12 cellular contexts compared by ENCODE assay signal in genomic region chr16:57001026-57001669, GRCh38. TPM values are rescaled to one million over a fixed set of nuclear protein-coding genes. Genes with fewer than 3 reads are reported as not detected.
DNase-seq lines count a peak whose midpoint lies in the region; ATAC-seq, FAIRE-seq and TF ChIP-seq lines count a peak whose summit lies in the region.
"Had no signal": no experiment of that assay in that cellular context is flagged by ENCODE, and none has a peak within 500 bp of the region (broad histone marks: within the 10 kb centered on the region; RNA-seq: fewer than 3 reads in every experiment).

No MANE protein-coding gene starts in this region.

- peaks cover 66 to 99% (median 82%) of the 10 kb centered on the region in 4 donors for H3K4me1 Mint-ChIP-seq in CD4-positive, alpha-beta memory T cell
- H3K4me1 Mint-ChIP-seq in IgD-negative memory B cell: peaks cover 56 to 76% (median 73%) of the 10 kb centered on the region in 3 donors

- no peak for ATAC-seq in GM21619 (IDR thresholded peaks at IDR 0.05; ENCODE audit: unreplicated experiment)
- no peak for ATAC-seq in pancreas

- H3K36me3 ChIP-seq in CD4-positive, alpha-beta memory T cell (ENCODE audit: insufficient read depth, low read length): peaks cover 19% of the 10 kb centered on the region
- H3K36me3 ChIP-seq in effector memory CD4-positive, alpha-beta T cell (ENCODE audit: control insufficient read depth, insufficient read depth, low read length): peaks cover 22% of the 10 kb centered on the region
- no peaks in the 10 kb centered on the region for H3K36me3 ChIP-seq in parathyroid adenoma (ENCODE audit: control insufficient read depth, insufficient read depth, low read length)
- no peaks in the 10 kb centered on the region for H3K36me3 ChIP-seq in hepatocyte (replicated peaks; ENCODE audit: insufficient read depth, low read depth)
- H3K36me3 ChIP-seq in pancreas: no peaks in the 10 kb centered on the region

- intact Hi-C loops in CD4-positive, alpha-beta memory T cell (cut with micrococcal nuclease): no loop called here
- intact Hi-C loops in pancreas (cut with DNase I): no loop called here

- H3K4me3 Mint-ChIP-seq in CD4-positive, alpha-beta memory T cell: peak overlapping the region in 7 of 8 donors; percentile 27 to 90 (median 72)
- H3K4me3 Mint-ChIP-seq in IgD-negative memory B cell: peak overlapping the region in 3 of 4 donors; percentile 70 to 84 (median 79)
- H3K4me3 Mint-ChIP-seq: nephron progenitor cell had no signal

- no peak overlapping the region for H3K4me3 ChIP-seq in CD4-positive, alpha-beta memory T cell (ENCODE audit: low read length in 2 of 2)
- H3K4me3 ChIP-seq in effector memory CD4-positive, alpha-beta T cell (ENCODE audit: insufficient read depth, low read depth, low read length, poor library complexity, severe bottlenecking): no peak overlapping the region
- H3K4me3 ChIP-seq in parathyroid adenoma (ENCODE audit: low read depth, low read length): no peak overlapping the region
- H3K4me3 ChIP-seq in hepatocyte: no peak overlapping the region
- no peak overlapping the region for H3K4me3 ChIP-seq in pancreas

- H3K36me3 Mint-ChIP-seq in CD4-positive, alpha-beta memory T cell: peaks cover 41 to 77% of the 10 kb centered on the region in 2 donors
- no peaks in the 10 kb centered on the region for H3K36me3 Mint-ChIP-seq in IgD-negative memory B cell

- no peak for TF ChIP-seq CTCF in parathyroid adenoma (IDR thresholded peaks at IDR 0.05)
- TF ChIP-seq CTCF in hepatocyte (IDR thresholded peaks at IDR 0.05; ENCODE audit: poor library complexity): no peak
- TF ChIP-seq CTCF in pancreas (IDR thresholded peaks at IDR 0.05): no peak

- no peaks in the 10 kb centered on the region for H3K27me3 Mint-ChIP-seq in CD4-positive, alpha-beta memory T cell
- no peaks in the 10 kb centered on the region for H3K27me3 Mint-ChIP-seq in IgD-negative memory B cell

- no peak overlapping the region for H3K9ac ChIP-seq in parathyroid adenoma

- H3K27ac ChIP-seq in CD4-positive, alpha-beta memory T cell (ENCODE audit: low read depth, low read length): peak overlapping the region; percentile 79
- H3K27ac ChIP-seq in effector memory CD4-positive, alpha-beta T cell (ENCODE audit: insufficient read depth, low read length, poor library complexity, severe bottlenecking): peak overlapping the region; percentile 73
- H3K27ac ChIP-seq in parathyroid adenoma: peak overlapping the region; percentile 65
- H3K27ac ChIP-seq in hepatocyte: no peak overlapping the region
- H3K27ac ChIP-seq in pancreas: no peak overlapping the region

- H4K20me1 ChIP-seq in hepatocyte (ENCODE audit: insufficient read depth, poor library complexity, severe bottlenecking): no peaks in the 10 kb centered on the region

- H3K79me2 ChIP-seq in parathyroid adenoma (peaks cover 2% of the 10 kb centered on the region), hepatocyte (no peaks in the 10 kb centered on the region)

- no peak for DNase-seq in CD4-positive, alpha-beta memory T cell
- no peak for DNase-seq in effector memory CD4-positive, alpha-beta T cell
- DNase-seq in epidermal melanocyte (ENCODE audit: insufficient read length, low spot score): no peak
- DNase-seq in hepatocyte (ENCODE audit: low spot score): no peak
- no peak for DNase-seq in pancreas
- DNase-seq: cortex of kidney, DMS53, Kasumi-1, nephron progenitor cell had no signal

- POLR2A ChIA-PET in CD4-positive, alpha-beta memory T cell (lab: Charles Lee; ENCODE audit: partially characterized antibody): interaction anchor here (2.4 to 16.5 kb wide), 5 partner anchors 12 to 38 kb away, joined by 13 to 210 read pairs (median 42); partner anchors contain the start of gene NLRC5

- H3K9me3 Mint-ChIP-seq in CD4-positive, alpha-beta memory T cell: no peaks in the 10 kb centered on the region
- H3K9me3 Mint-ChIP-seq in IgD-negative memory B cell: no peaks in the 10 kb centered on the region
- H3K9me3 Mint-ChIP-seq: nephron progenitor cell had no signal

- FAIRE-seq in pancreas (lab: Jason Lieb, UNC): no peak

- H3K9me2 ChIP-seq in hepatocyte (replicated peaks; ENCODE audit: insufficient read depth): no peaks in the 10 kb centered on the region

- H3K4me2 ChIP-seq in parathyroid adenoma (ENCODE audit: low read length): no peak overlapping the region
- H3K4me2 ChIP-seq in hepatocyte: no peak overlapping the region

- CTCF ChIA-PET in CD4-positive, alpha-beta memory T cell (lab: Charles Lee; ENCODE audit: partially characterized antibody): interaction anchor here (1.0 kb wide), 1 partner anchor 15 kb away, joined by 3 read pairs; no protein-coding TSS in a partner anchor

- peaks cover 95% of the 10 kb centered on the region for H3K4me1 ChIP-seq in CD4-positive, alpha-beta memory T cell (ENCODE audit: insufficient read depth, low read length)
- peaks cover 67% of the 10 kb centered on the region for H3K4me1 ChIP-seq in effector memory CD4-positive, alpha-beta T cell (ENCODE audit: control insufficient read depth, insufficient read depth, low read length, poor library complexity, severe bottlenecking)
- H3K4me1 ChIP-seq in parathyroid adenoma (no peaks in the 10 kb centered on the region), hepatocyte (ENCODE audit: insufficient read depth) (no peaks in the 10 kb centered on the region), pancreas (no peaks in the 10 kb centered on the region)

- 92% methylated on average over 7 of the region's 7 CpGs for WGBS in hepatocyte (ENCODE audit: low lambda C conversion rate, missing lambda C conversion rate)
- 87 to 89% methylated on average over 7 of the region's 7 CpGs for WGBS in pancreas, 2 donors

- H3K9me3 ChIP-seq in CD4-positive, alpha-beta memory T cell (ENCODE audit: control insufficient read depth in 1 of 2, low read length in 2 of 2): no peaks in the 10 kb centered on the region
- H3K9me3 ChIP-seq in effector memory CD4-positive, alpha-beta T cell (ENCODE audit: control insufficient read depth, low read length): no peaks in the 10 kb centered on the region
- no peaks in the 10 kb centered on the region for H3K9me3 ChIP-seq in parathyroid adenoma (ENCODE audit: control insufficient read depth, low read length)
- no peaks in the 10 kb centered on the region for H3K9me3 ChIP-seq in hepatocyte (ENCODE audit: low read depth)
- H3K9me3 ChIP-seq in pancreas: no peaks in the 10 kb centered on the region

- H2AFZ ChIP-seq in parathyroid adenoma (no peak overlapping the region), hepatocyte (no peak overlapping the region)

- no peaks in the 10 kb centered on the region for H3K27me3 ChIP-seq in CD4-positive, alpha-beta memory T cell (ENCODE audit: insufficient read depth, low read length)
- H3K27me3 ChIP-seq in effector memory CD4-positive, alpha-beta T cell (replicated peaks; ENCODE audit: control insufficient read depth, insufficient read depth, low read length, poor library complexity, severe bottlenecking): no peaks in the 10 kb centered on the region
- H3K27me3 ChIP-seq in parathyroid adenoma (ENCODE audit: control insufficient read depth, insufficient read depth, low read length) (no peaks in the 10 kb centered on the region), hepatocyte (no peaks in the 10 kb centered on the region), pancreas (no peaks in the 10 kb centered on the region)

- peak overlapping the region; percentile 89 to 98 (median 97) for H3K27ac Mint-ChIP-seq in CD4-positive, alpha-beta memory T cell
- H3K27ac Mint-ChIP-seq in IgD-negative memory B cell: peak overlapping the region; percentile 90 to 98 (median 97)
- H3K27ac Mint-ChIP-seq: nephron progenitor cell had no signal

RNA-seq across cellular contexts. Expression of gene NLRC5, which starts 11.8 kb away (rescaled TPM):
- total RNA-seq in CD4-positive, alpha-beta memory T cell: 100 to 1,000 TPM; 416 to 457 TPM
- 100 to 1,000 TPM in 1 of 2 donors, 10 to 100 TPM in 1; 41.6 to 151 TPM for polyA plus RNA-seq in CD4-positive, alpha-beta memory T cell
- polyA plus RNA-seq in IgD-negative memory B cell (134 TPM), hepatocyte (4.5 and 7.0 TPM in 2 replicates), pancreas (10 to 100 TPM; 20.1 to 26.6 TPM)
- total RNA-seq in hepatocyte (1.3 and 6.4 TPM in 2 replicates), pancreas (10 to 100 TPM in 2 of 6 donors, 1 to 10 TPM in 4; 4.6 to 18.5 (median 6.0) TPM)

RNA-seq across cellular contexts. Expression of gene CETP, which starts 39.4 kb away (rescaled TPM):
- total RNA-seq in CD4-positive, alpha-beta memory T cell: not detected
- polyA plus RNA-seq in CD4-positive, alpha-beta memory T cell: under 1 TPM in 1 of 2 donors, not detected in 1; 0.14 TPM
- polyA plus RNA-seq in IgD-negative memory B cell (0.79 TPM), hepatocyte (not detected in 2 replicates), pancreas (1 to 10 TPM in 1 of 2 donors, under 1 TPM in 1; 0.26 to 1.0 TPM)
- total RNA-seq in hepatocyte (not detected in 2 replicates), pancreas (under 1 TPM in 5 of 6 donors, not detected in 1; 0.12 to 0.28 (median 0.21) TPM)

Comparison
In these comparisons a context has a peak if more than half of its experiments do, and no peak if none do; other contexts are left out.
1. H3K27ac ChIP-seq: peak in CD4-positive, alpha-beta memory T cell (single experiment), effector memory CD4-positive, alpha-beta T cell (single experiment) and parathyroid adenoma (single experiment); none in hepatocyte (single experiment) and pancreas (0 of 4).